In the genomic region with DNA sequence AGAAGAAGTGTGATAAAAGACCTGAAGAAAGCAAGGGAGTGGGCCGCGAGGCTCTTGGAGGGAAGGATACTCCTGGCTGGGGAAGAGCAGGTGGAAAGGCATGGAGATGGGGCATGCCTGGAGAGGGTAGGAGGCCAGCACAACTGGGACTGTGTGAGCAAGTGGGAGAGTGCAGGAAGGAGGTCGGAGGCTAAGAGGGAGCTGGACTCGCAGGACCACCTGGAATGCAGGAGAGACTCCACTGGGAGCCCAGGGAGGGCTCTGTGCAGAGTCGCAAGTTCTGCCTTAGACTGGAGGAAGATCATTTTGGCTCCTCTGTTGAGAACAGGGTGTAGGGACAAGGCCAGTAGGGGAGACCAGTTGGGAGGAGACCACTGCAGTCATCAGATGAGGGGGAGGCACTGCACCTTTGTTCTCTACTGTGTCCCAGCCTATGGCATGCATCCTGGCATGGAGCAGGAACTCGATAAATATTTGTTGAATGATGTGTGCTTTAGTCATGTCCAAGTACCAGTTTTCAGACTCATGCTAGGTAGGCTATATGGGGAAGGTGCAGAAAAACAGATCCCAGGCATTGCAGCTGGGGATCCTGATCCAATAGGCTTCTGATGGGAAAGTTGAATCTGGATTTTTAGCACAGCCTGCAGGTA, we compare ENCODE assay signal across 23 cellular contexts. TPM values are rescaled to one million over a fixed set of nuclear protein-coding genes. Genes with fewer than 3 reads are reported as not detected.
DNase-seq lines count a peak whose midpoint lies in the region; ATAC-seq and TF ChIP-seq lines count a peak whose summit lies in the region.
"Had no signal": no experiment of that assay in that cellular context is flagged by ENCODE, and none has a peak within 500 bp of the region (broad histone marks: within the 10 kb centered on the region; RNA-seq: fewer than 3 reads in every experiment).

No MANE protein-coding gene starts in this region.

- H3K4me2 ChIP-seq in osteoblast (ENCODE audit: insufficient read depth, low read length): no peak overlapping the region
- H3K4me2 ChIP-seq: BLaER1 had no signal

- H3K36me3 ChIP-seq in colonic mucosa (no peaks in the 10 kb centered on the region), osteoblast (ENCODE audit: insufficient read depth, low read length) (no peaks in the 10 kb centered on the region)
- H3K36me3 ChIP-seq: BLaER1, Peyer's patch had no signal

- H3K4me3 Mint-ChIP-seq in naive thymus-derived CD8-positive, alpha-beta T cell: no peak overlapping the region
- H3K4me3 Mint-ChIP-seq: activated naive CD8-positive, alpha-beta T cell treated with anti-CD3 and anti-CD28 coated beads for 36 hours; central memory CD8-positive, alpha-beta T cell; stimulated activated naive CD8-positive, alpha-beta T cell treated with anti-CD3 and anti-CD28 coated beads, Interleukin-15, Interleukin-2, amounts not matched to agents 100 ng/mL and 50 ng/mL, for 24 hours had no signal

- H3K9ac ChIP-seq in colonic mucosa (ENCODE audit: low read depth in 2 of 2, low read length in 2 of 2): no peak overlapping the region
- H3K9ac ChIP-seq: BLaER1, parathyroid adenoma had no signal

- intact Hi-C loops in colonic mucosa (cut with DNase I): no loop called here

- DNase-seq in EL (peak; percentile 72), NCI-H226 (peak; percentile 84), colonic mucosa (peak; percentile 13), osteoblast (ENCODE audit: insufficient read length, low spot score, missing footprints) (no peak), OCI-M1 (lab: John Stamatoyannopoulos, UW) (no peak), SHP77 (lab: John Stamatoyannopoulos, UW) (no peak)
- no peak for DNase-seq in naive thymus-derived CD8-positive, alpha-beta T cell
- DNase-seq: activated CD4-positive, alpha-beta T cell treated with anti-CD3 and anti-CD28 coated beads for 4 hours; activated naive CD8-positive, alpha-beta T cell treated with anti-CD3 and anti-CD28 coated beads for 36 hours; activated T-cell treated with anti-CD3 and anti-CD28 coated beads for 4 hours; DMS79 treated with DMSO at 0.1 percent for 48 hours; heart left ventricle; NCI-H2029; NCI-H526 treated with DMSO at 0.1 percent for 48 hours; Peyer's patch; T-helper 2 cell had no signal

- no peaks in the 10 kb centered on the region for H3K4me1 ChIP-seq in colonic mucosa
- peaks cover 22% of the 10 kb centered on the region for H3K4me1 ChIP-seq in osteoblast (ENCODE audit: insufficient read depth, low read length)
- H3K4me1 ChIP-seq: BLaER1, parathyroid adenoma, Peyer's patch had no signal

- H3K79me2 ChIP-seq in osteoblast (ENCODE audit: insufficient read depth, low read length): no peaks in the 10 kb centered on the region
- H3K79me2 ChIP-seq: parathyroid adenoma had no signal

- H3K4me3 ChIP-seq in colonic mucosa (no peak overlapping the region), osteoblast (ENCODE audit: insufficient read depth, low read length) (no peak overlapping the region)
- H3K4me3 ChIP-seq: BLaER1, heart left ventricle, Peyer's patch had no signal

- ATAC-seq in naive thymus-derived CD8-positive, alpha-beta T cell: no peak
- no peak for ATAC-seq in HG03095 (IDR thresholded peaks at IDR 0.05; ENCODE audit: unreplicated experiment)

- H3K9me3 ChIP-seq in colonic mucosa: no peaks in the 10 kb centered on the region
- no peaks in the 10 kb centered on the region for H3K9me3 ChIP-seq in osteoblast (ENCODE audit: low read depth, low read length)
- H3K9me3 ChIP-seq: BLaER1, Peyer's patch had no signal

- H4K20me1 ChIP-seq in osteoblast (ENCODE audit: insufficient read depth, low read length): no peaks in the 10 kb centered on the region
- H4K20me1 ChIP-seq: BLaER1 had no signal

- H3K27ac Mint-ChIP-seq in naive thymus-derived CD8-positive, alpha-beta T cell: peak overlapping the region in 1 of 10 donors; percentile 33
- H3K27ac Mint-ChIP-seq: activated naive CD8-positive, alpha-beta T cell treated with anti-CD3 and anti-CD28 coated beads for 36 hours; stimulated activated naive CD8-positive, alpha-beta T cell treated with anti-CD3 and anti-CD28 coated beads, Interleukin-15, Interleukin-2, amounts not matched to agents 100 ng/mL and 50 ng/mL, for 24 hours had no signal

- TF ChIP-seq CTCF in colonic mucosa (IDR thresholded peaks at IDR 0.05) (no peak), osteoblast (IDR thresholded peaks at IDR 0.05; ENCODE audit: extremely low read depth, low read depth, low read length) (no peak)

- no peak overlapping the region for H2AFZ ChIP-seq in osteoblast (ENCODE audit: low read length)
- H2AFZ ChIP-seq: parathyroid adenoma had no signal

- no peaks in the 10 kb centered on the region for H3K36me3 Mint-ChIP-seq in naive thymus-derived CD8-positive, alpha-beta T cell
- H3K36me3 Mint-ChIP-seq: activated naive CD8-positive, alpha-beta T cell treated with anti-CD3 and anti-CD28 coated beads for 36 hours had no signal

- no peaks in the 10 kb centered on the region for H3K27me3 ChIP-seq in colonic mucosa
- no peaks in the 10 kb centered on the region for H3K27me3 ChIP-seq in osteoblast (ENCODE audit: insufficient read depth, low read length)
- H3K27me3 ChIP-seq: BLaER1, heart left ventricle, Peyer's patch had no signal

- peaks cover 0 to 7% (median 0%) of the 10 kb centered on the region in 9 donors for H3K9me3 Mint-ChIP-seq in naive thymus-derived CD8-positive, alpha-beta T cell
- H3K9me3 Mint-ChIP-seq: activated naive CD8-positive, alpha-beta T cell treated with anti-CD3 and anti-CD28 coated beads for 36 hours; central memory CD8-positive, alpha-beta T cell; stimulated activated naive CD8-positive, alpha-beta T cell treated with anti-CD3 and anti-CD28 coated beads, Interleukin-15, Interleukin-2, amounts not matched to agents 100 ng/mL and 50 ng/mL, for 24 hours had no signal

- H3K4me1 Mint-ChIP-seq in naive thymus-derived CD8-positive, alpha-beta T cell: peaks cover 0 to 2% (median 0%) of the 10 kb centered on the region in 4 donors
- H3K4me1 Mint-ChIP-seq: activated naive CD8-positive, alpha-beta T cell treated with anti-CD3 and anti-CD28 coated beads for 36 hours had no signal

- H3K27ac ChIP-seq in colonic mucosa: no peak overlapping the region
- peak overlapping the region; percentile 72 for H3K27ac ChIP-seq in osteoblast (ENCODE audit: low read depth, low read length)
- H3K27ac ChIP-seq: BLaER1, HL-60, parathyroid adenoma had no signal

- peaks cover 0 to 8% (median 4%) of the 10 kb centered on the region in 5 donors for H3K27me3 Mint-ChIP-seq in naive thymus-derived CD8-positive, alpha-beta T cell
- H3K27me3 Mint-ChIP-seq: activated naive CD8-positive, alpha-beta T cell treated with anti-CD3 and anti-CD28 coated beads for 36 hours; central memory CD8-positive, alpha-beta T cell; stimulated activated naive CD8-positive, alpha-beta T cell treated with anti-CD3 and anti-CD28 coated beads, Interleukin-15, Interleukin-2, amounts not matched to agents 100 ng/mL and 50 ng/mL, for 24 hours had no signal

- POLR2A ChIA-PET in naive thymus-derived CD8-positive, alpha-beta T cell (lab: Charles Lee): no interaction called here

RNA-seq across cellular contexts. Expression of a gene that starts 13.7 kb away (rescaled TPM):
- total RNA-seq in colonic mucosa: 1 to 10 TPM; 2.2 to 5.1 TPM
- not detected in 2 replicates for total RNA-seq in osteoblast
- not detected for total RNA-seq in naive thymus-derived CD8-positive, alpha-beta T cell
- not detected for polyA plus RNA-seq in naive thymus-derived CD8-positive, alpha-beta T cell
- total RNA-seq: activated naive CD8-positive, alpha-beta T cell treated with anti-CD3 and anti-CD28 coated beads for 36 hours; mononuclear cell had no signal

RNA-seq across cellular contexts. Expression of a gene that starts 26.5 kb away (rescaled TPM):
- total RNA-seq in colonic mucosa: 10 to 100 TPM; 14.6 to 22.4 TPM
- 28.6 and 29.8 TPM in 2 replicates for total RNA-seq in osteoblast
- not detected for total RNA-seq in naive thymus-derived CD8-positive, alpha-beta T cell
- not detected for polyA plus RNA-seq in naive thymus-derived CD8-positive, alpha-beta T cell
- total RNA-seq: activated naive CD8-positive, alpha-beta T cell treated with anti-CD3 and anti-CD28 coated beads for 36 hours had no signal

Comparison
In these comparisons a context has a peak if more than half of its experiments do, and no peak if none do; other contexts are left out.
1. DNase-seq: peak in EL (single experiment), NCI-H226 (single experiment) and colonic mucosa (single experiment); none in osteoblast (single experiment), OCI-M1 (single experiment), naive thymus-derived CD8-positive, alpha-beta T cell (0 of 10) and SHP77 (0 of 2).
2. RNA of a gene that starts 26.5 kb away (total RNA-seq): 28.6 to 29.8 TPM in osteoblast and 14.6 to 22.4 TPM in colonic mucosa; not detected in naive thymus-derived CD8-positive, alpha-beta T cell; every median in the first group is over 10 times any median in the second.